20 cellular contexts compared by ENCODE assay signal in genomic region chr4:156188596-156188995, GRCh38.
"Had no signal": no experiment of that assay in that cellular context is flagged by ENCODE, and none has a peak within 500 bp of the region (broad histone marks: within the 10 kb centered on the region; RNA-seq: fewer than 3 reads in every experiment).

No MANE protein-coding gene starts in this region.

- DNase-seq: effector memory CD8-positive, alpha-beta T cell; gastrocnemius medialis; left colon; left ventricle myocardium superior; mesenchymal stem cell; midbrain; naive B cell; occipital lobe; pancreas; right cardiac atrium; stimulated activated CD4-positive, alpha-beta T cell treated with anti-CD3 and anti-CD28 coated beads, Interleukin-4, amount 100 ng/mL, for 1 hour; stimulated activated CD8-positive, alpha-beta memory T cell treated with anti-CD3 and anti-CD28 coated beads, Interleukin-4, amount 100 ng/mL, for 48 hours; stimulated activated naive CD8-positive, alpha-beta T cell treated with anti-CD3 and anti-CD28 coated beads, Interleukin-15, amount 100 ng/mL, for 72 hours; testis; upper lobe of right lung had no signal

- ATAC-seq: effector memory CD8-positive, alpha-beta T cell; gastrocnemius medialis; left colon; left ventricle myocardium superior; pancreas; right cardiac atrium; stimulated activated memory B cell treated with anti-CD40 and anti-IgM and Interleukin-4, amounts not matched to agents 10 μg/mL and 1 μg/mL and 100 μg/mL, for 72 hours; stimulated activated naive CD8-positive, alpha-beta T cell treated with anti-CD3 and anti-CD28 coated beads, Interleukin-15, amount 100 ng/mL, for 72 hours; upper lobe of right lung had no signal

- H3K4me3 ChIP-seq: esophagus muscularis mucosa, gastrocnemius medialis, lung, pancreas, testis, tibial nerve, upper lobe of right lung, vagina had no signal
